Comparison of ENCODE assay signal across 8 cellular contexts in genomic region chr2:231563378-231563961, GRCh38. TPM values are rescaled to one million over a fixed set of nuclear protein-coding genes. Genes with fewer than 3 reads are reported as not detected.
DNase-seq lines count a peak whose midpoint lies in the region; ATAC-seq and TF ChIP-seq lines count a peak whose summit lies in the region.

No MANE protein-coding gene starts in this region.

- no peak overlapping the region for H3K4me3 ChIP-seq in GM12875 (ENCODE audit: low read depth, low read length)

- peaks cover 2% of the 10 kb centered on the region for H3K4me1 Mint-ChIP-seq in activated T-helper 2 cell treated with anti-CD3 and anti-CD28 coated beads, Interferon-gamma antibody, Interleukin-2, Interleukin-4, amounts not matched to agents 10 μg/mL and 5 μg/mL and 100 μg/mL, durations not matched to agents 14 hours and 24 hours and 36 hours (ENCODE audit: low read depth)
- no peaks in the 10 kb centered on the region for H3K4me1 Mint-ChIP-seq in progenitor cell of endocrine pancreas (ENCODE audit: low read depth)

- no peaks in the 10 kb centered on the region for H3K9me3 Mint-ChIP-seq in activated T-helper 2 cell treated with anti-CD3 and anti-CD28 coated beads, Interferon-gamma antibody, Interleukin-2, Interleukin-4, amounts not matched to agents 10 μg/mL and 5 μg/mL and 100 μg/mL, durations not matched to agents 14 hours and 24 hours and 36 hours
- no peaks in the 10 kb centered on the region for H3K9me3 Mint-ChIP-seq in progenitor cell of endocrine pancreas (ENCODE audit: low read depth)

- intact Hi-C loops in activated T-helper 2 cell treated with anti-CD3 and anti-CD28 coated beads, Interferon-gamma antibody, Interleukin-2, Interleukin-4, amounts not matched to agents 10 μg/mL and 5 μg/mL and 100 μg/mL, durations not matched to agents 14 hours and 24 hours and 36 hours (cut with micrococcal nuclease) = loop anchor here (1.0 kb wide), 1 partner anchor 38 kb away; no protein-coding TSS in a partner anchor

- peaks cover 4% of the 10 kb centered on the region for H3K27me3 Mint-ChIP-seq in activated T-helper 2 cell treated with anti-CD3 and anti-CD28 coated beads, Interferon-gamma antibody, Interleukin-2, Interleukin-4, amounts not matched to agents 10 μg/mL and 5 μg/mL and 100 μg/mL, durations not matched to agents 14 hours and 24 hours and 36 hours (ENCODE audit: low read depth)
- no peaks in the 10 kb centered on the region for H3K27me3 Mint-ChIP-seq in progenitor cell of endocrine pancreas

- DNase-seq in AML-193 (lab: John Stamatoyannopoulos, UW) (peak; percentile 33 to 56), NCI-H2227 treated with DMSO at 0.1 percent for 48 hours (lab: John Stamatoyannopoulos, UW) (peak; percentile 45), glomerular endothelial cell (ENCODE audit: extremely low read depth, low read depth, low spot score) (peak; percentile 22), progenitor cell of endocrine pancreas (ENCODE audit: low spot score, unreplicated experiment) (peak; percentile 22)
- peak; percentile 22 for DNase-seq in activated T-helper 2 cell treated with anti-CD3 and anti-CD28 coated beads, Interferon-gamma antibody, Interleukin-2, Interleukin-4, amounts not matched to agents 10 μg/mL and 5 μg/mL and 100 μg/mL, durations not matched to agents 14 hours and 24 hours and 36 hours (ENCODE audit: low spot score)

- H3K27ac Mint-ChIP-seq in activated T-helper 2 cell treated with anti-CD3 and anti-CD28 coated beads, Interferon-gamma antibody, Interleukin-2, Interleukin-4, amounts not matched to agents 10 μg/mL and 5 μg/mL and 100 μg/mL, durations not matched to agents 14 hours and 24 hours and 36 hours = no peak overlapping the region
- no peak overlapping the region for H3K27ac Mint-ChIP-seq in progenitor cell of endocrine pancreas

- peak; percentile 90 for TF ChIP-seq CTCF in GM12875 (IDR thresholded peaks at IDR 0.05; ENCODE audit: borderline replicate concordance, insufficient read depth, low read depth, low read length)
- peak; percentile 66 for TF ChIP-seq CTCF in progenitor cell of endocrine pancreas (IDR thresholded peaks at IDR 0.05; ENCODE audit: unreplicated experiment)

- H3K4me3 Mint-ChIP-seq in activated T-helper 2 cell treated with anti-CD3 and anti-CD28 coated beads, Interferon-gamma antibody, Interleukin-2, Interleukin-4, amounts not matched to agents 10 μg/mL and 5 μg/mL and 100 μg/mL, durations not matched to agents 14 hours and 24 hours and 36 hours (ENCODE audit: low read depth) = no peak overlapping the region
- no peak overlapping the region for H3K4me3 Mint-ChIP-seq in progenitor cell of endocrine pancreas (ENCODE audit: low read depth)

- H3K36me3 Mint-ChIP-seq in activated T-helper 2 cell treated with anti-CD3 and anti-CD28 coated beads, Interferon-gamma antibody, Interleukin-2, Interleukin-4, amounts not matched to agents 10 μg/mL and 5 μg/mL and 100 μg/mL, durations not matched to agents 14 hours and 24 hours and 36 hours (ENCODE audit: low read depth) = no peaks in the 10 kb centered on the region
- H3K36me3 Mint-ChIP-seq in progenitor cell of endocrine pancreas (ENCODE audit: insufficient read depth) = no peaks in the 10 kb centered on the region

- ATAC-seq in GM18868 (IDR thresholded peaks at IDR 0.05; ENCODE audit: unreplicated experiment) (no peak), GM19467 (IDR thresholded peaks at IDR 0.05; ENCODE audit: unreplicated experiment) (no peak)

RNA-seq across cellular contexts. Expression of gene TEX44, which starts 29.2 kb away (rescaled TPM):
- total RNA-seq in activated T-helper 2 cell treated with anti-CD3 and anti-CD28 coated beads, Interferon-gamma antibody, Interleukin-2, Interleukin-4, amounts not matched to agents 10 μg/mL and 5 μg/mL and 100 μg/mL, durations not matched to agents 14 hours and 24 hours and 36 hours = not detected in 2 replicates
- not detected in 2 replicates for total RNA-seq in glomerular endothelial cell
- total RNA-seq in progenitor cell of endocrine pancreas = not detected in 2 replicates

RNA-seq across cellular contexts. Expression of gene NMUR1, which starts 33.2 kb away (rescaled TPM):
- 0.16 and 0.28 TPM in 2 replicates for total RNA-seq in activated T-helper 2 cell treated with anti-CD3 and anti-CD28 coated beads, Interferon-gamma antibody, Interleukin-2, Interleukin-4, amounts not matched to agents 10 μg/mL and 5 μg/mL and 100 μg/mL, durations not matched to agents 14 hours and 24 hours and 36 hours
- total RNA-seq in glomerular endothelial cell (not detected in 2 replicates), progenitor cell of endocrine pancreas (not detected in 2 replicates)
